16 cellular contexts compared by ENCODE assay signal in genomic region chr9:134442087-134442470, GRCh38.
DNase-seq lines count a peak whose midpoint lies in the region; ATAC-seq and TF ChIP-seq lines count a peak whose summit lies in the region.
"Had no signal": no experiment of that assay in that cellular context is flagged by ENCODE, and none has a peak within 500 bp of the region (broad histone marks: within the 10 kb centered on the region; RNA-seq: fewer than 3 reads in every experiment).

No MANE protein-coding gene starts in this region.

- peak in 1 of 4 donors; percentile 5 for ATAC-seq in right lobe of liver
- ATAC-seq: gastroesophageal sphincter had no signal

- H3K27ac ChIP-seq in BLaER1 treated with 17β-estradiol and CSF1 and Interleukin-3, amounts not matched to agents 10 nM and 100 nM, result peak overlapping the region in 3 of 11 experiments; percentile 14 to 28 (median 23); a peak in 5 of 22 replicates
- peak overlapping the region in 1 of 3 donors; percentile 29 for H3K27ac ChIP-seq in right lobe of liver
- H3K27ac ChIP-seq: gastroesophageal sphincter had no signal

- peaks cover 5 to 61% (median 46%) of the 10 kb centered on the region in 11 experiments; a peak in 21 of 22 replicates for H4K20me1 ChIP-seq in BLaER1 treated with 17β-estradiol and CSF1 and Interleukin-3, amounts not matched to agents 10 nM and 100 nM

- peak; percentile 55 for DNase-seq in NB4 (ENCODE audit: low read depth)
- peak; percentile 43 for DNase-seq in choroid plexus epithelial cell (ENCODE audit: low read depth)
- DNase-seq in right lobe of liver, result peak in 2 of 3 donors; percentile 67 to 72
- no peak for DNase-seq in NCI-H187 (lab: John Stamatoyannopoulos, UW)
- no peak for DNase-seq in NCI-H226
- no peak for DNase-seq in stimulated activated CD4-positive, alpha-beta T cell treated with anti-CD3 and anti-CD28 coated beads, Interleukin-2, amount 100 ng/mL, for 48 hours
- no peak for DNase-seq in NCI-H510A treated with DMSO at 0.1 percent for 48 hours (lab: John Stamatoyannopoulos, UW)
- DNase-seq: anterior cingulate cortex; effector CD8-positive, alpha-beta T cell; mucosa of descending colon; NCI-H526; posterior cingulate gyrus; stimulated activated CD8-positive, alpha-beta memory T cell treated with anti-CD3 and anti-CD28 coated beads, Interleukin-4, amount 100 ng/mL, for 48 hours had no signal

- H3K4me1 ChIP-seq in BLaER1 treated with 17β-estradiol and CSF1 and Interleukin-3, amounts not matched to agents 10 nM and 100 nM, result peaks cover 50 to 70% (median 65%) of the 10 kb centered on the region in 10 experiments
- H3K4me1 ChIP-seq in right lobe of liver, result peaks cover 0 to 54% (median 13%) of the 10 kb centered on the region in 4 donors

- no peak for TF ChIP-seq CTCF in NB4 (IDR thresholded peaks at IDR 0.05; ENCODE audit: low read depth, low read length)
- no peak for TF ChIP-seq CTCF in choroid plexus epithelial cell (conservative IDR thresholded peaks at IDR 0.05; ENCODE audit: low read depth, low read length)
- no peak for TF ChIP-seq CTCF in right lobe of liver (IDR thresholded peaks at IDR 0.05)

- peaks cover 0 to 11% (median 6%) of the 10 kb centered on the region in 11 experiments; a peak in 7 of 22 replicates for H3K9me3 ChIP-seq in BLaER1 treated with 17β-estradiol and CSF1 and Interleukin-3, amounts not matched to agents 10 nM and 100 nM (replicated peaks in 1 of 11)
- H3K9me3 ChIP-seq in right lobe of liver, result no peaks in the 10 kb centered on the region
- H3K9me3 ChIP-seq: gastroesophageal sphincter, mucosa of descending colon, tibial nerve had no signal

- intact Hi-C loops in right lobe of liver (cut with DNase I), result loop anchor here (5.0 kb wide), 2 partner anchors 270 to 275 kb away; no protein-coding TSS in a partner anchor

- TF ChIP-seq POLR2A in NB4 (IDR thresholded peaks at IDR 0.05; ENCODE audit: extremely low read depth, insufficient read length) (no peak), right lobe of liver (IDR thresholded peaks at IDR 0.05) (no peak)

- peaks cover 0 to 10% (median 0%) of the 10 kb centered on the region in 11 experiments; a peak in 3 of 22 replicates for H3K27me3 ChIP-seq in BLaER1 treated with 17β-estradiol and CSF1 and Interleukin-3, amounts not matched to agents 10 nM and 100 nM
- H3K27me3 ChIP-seq in right lobe of liver, result no peaks in the 10 kb centered on the region
- H3K27me3 ChIP-seq: tibial nerve had no signal

- peak overlapping the region; percentile 73 to 94 (median 89) for H3K4me2 ChIP-seq in BLaER1 treated with 17β-estradiol and CSF1 and Interleukin-3, amounts not matched to agents 10 nM and 100 nM

- H3K36me3 ChIP-seq in BLaER1 treated with 17β-estradiol and CSF1 and Interleukin-3, amounts not matched to agents 10 nM and 100 nM, result peaks cover 0 to 15% (median 4%) of the 10 kb centered on the region in 11 experiments; a peak in 14 of 22 replicates
- peaks cover 0 to 1% (median under 1%) of the 10 kb centered on the region in 4 donors for H3K36me3 ChIP-seq in right lobe of liver
- H3K36me3 ChIP-seq: tibial nerve had no signal

- peak overlapping the region in 1 of 10 experiments; percentile 1; a peak in 2 of 20 replicates for H3K4me3 ChIP-seq in BLaER1 treated with 17β-estradiol and CSF1 and Interleukin-3, amounts not matched to agents 10 nM and 100 nM
- H3K4me3 ChIP-seq in NB4 (ENCODE audit: low read depth, low read length) (no peak overlapping the region), choroid plexus epithelial cell (ENCODE audit: low read depth, low read length) (no peak overlapping the region), right lobe of liver (no peak overlapping the region)
- H3K4me3 ChIP-seq: gastroesophageal sphincter, mucosa of descending colon, tibial nerve had no signal

- peak overlapping the region in 10 of 11 experiments; percentile 35 to 58 (median 48); a peak in 14 of 22 replicates for H3K9ac ChIP-seq in BLaER1 treated with 17β-estradiol and CSF1 and Interleukin-3, amounts not matched to agents 10 nM and 100 nM

- 18% methylated on average over 3 of the region's 12 CpGs for WGBS in right lobe of liver (ENCODE audit: insufficient coverage, low coverage, low lambda C conversion rate, missing lambda C conversion rate)

Comparison
In these comparisons a context has a peak if more than half of its experiments do, and no peak if none do; other contexts are left out.
1. DNase-seq: peak in NB4 (single experiment), choroid plexus epithelial cell (single experiment) and right lobe of liver (2 of 3); none in NCI-H187 (0 of 2), NCI-H226 (single experiment), stimulated activated CD4-positive, alpha-beta T cell treated with anti-CD3 and anti-CD28 coated beads, Interleukin-2, amount 100 ng/mL, for 48 hours (0 of 2) and NCI-H510A treated with DMSO at 0.1 percent for 48 hours (single experiment).